ENCODE assay signal across 9 cellular contexts in the genomic region with DNA sequence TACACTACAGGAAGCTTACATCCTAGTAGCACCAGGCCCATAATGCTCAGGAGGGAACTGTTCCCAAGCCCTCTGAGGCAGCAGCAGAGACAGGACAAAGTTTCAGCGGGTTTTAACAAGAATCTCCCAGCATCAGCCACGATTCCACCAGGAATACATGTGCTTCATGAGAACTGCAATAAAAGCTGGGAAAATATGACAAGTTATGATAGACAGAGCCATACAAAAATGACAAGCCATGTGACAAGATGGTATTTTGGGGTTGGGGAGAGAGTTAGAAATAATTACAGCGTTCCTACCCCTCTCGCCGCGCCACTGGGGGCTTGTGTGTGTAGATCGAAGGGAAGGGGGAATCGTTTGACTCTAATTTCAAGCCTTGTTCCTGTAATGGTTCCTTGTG.
"Had no signal": no experiment of that assay in that cellular context is flagged by ENCODE, and none has a peak within 500 bp of the region (broad histone marks: within the 10 kb centered on the region; RNA-seq: fewer than 3 reads in every experiment).

No MANE protein-coding gene starts in this region.

- H2AFZ ChIP-seq: GM23248, GM23338 had no signal

- H3K27ac ChIP-seq: GM23248 had no signal

- DNase-seq: GM23248, GOT3, H7, H9, HCEC 1CT, HFFc6 had no signal

- H3K36me3 ChIP-seq: HAP-1 had no signal

- H3K4me2 ChIP-seq: GM23338 had no signal

- ATAC-seq: GM23338, HCT116 had no signal

- H3K4me3 ChIP-seq: GM23248, GM23338, HAP-1 had no signal

- H3K4me1 Mint-ChIP-seq: H9 had no signal

- H3K4me3 Mint-ChIP-seq: GM23338, H9, HFFc6 had no signal

- H3K4me1 ChIP-seq: HAP-1 had no signal

- H3K9ac ChIP-seq: GM23248 had no signal

- H3K9me3 ChIP-seq: HAP-1 had no signal

- H3K27ac Mint-ChIP-seq: GM23338, HFFc6 had no signal
